Comparison of ENCODE assay signal across 14 cellular contexts in genomic region chr9:121837113-121838010, GRCh38.
DNase-seq lines count a peak whose midpoint lies in the region; ATAC-seq and TF ChIP-seq lines count a peak whose summit lies in the region.
"Had no signal": no experiment of that assay in that cellular context is flagged by ENCODE, and none has a peak within 500 bp of the region (broad histone marks: within the 10 kb centered on the region; RNA-seq: fewer than 3 reads in every experiment).

No MANE protein-coding gene starts in this region.

- intact Hi-C loops in heart right ventricle (cut with DNase I) = loop anchor here in 1 of 10 donors (5.0 kb wide), 1 partner anchor 40 kb away; no protein-coding TSS in a partner anchor
- intact Hi-C loops in sciatic nerve (cut with DNase I) = no loop called here
- intact Hi-C loops in body of pancreas (cut with DNase I) = no loop called here

- DNase-seq in HFFc6 (peak; percentile 36), cardiac fibroblast (ENCODE audit: low read depth in 2 of 2) (peak; percentile 30 to 49), heart right ventricle (peak in 1 of 2 donors; percentile 19), sciatic nerve (ENCODE audit: low spot score) (peak; percentile 32), NOMO-1 treated with dmso at 0.1 percent for 144 hours (lab: John Stamatoyannopoulos, UW; ENCODE audit: unreplicated experiment) (no peak), EL (no peak), body of pancreas (no peak)
- DNase-seq: MG63; midbrain; PC-9; stimulated activated CD4-positive, alpha-beta T cell treated with anti-CD3 and anti-CD28 coated beads, Interleukin-4, amount 100 ng/mL, for 4 hours; stimulated activated naive B cell treated with anti-CD40 and anti-IgM and Interleukin-4, amounts not matched to agents 10 μg/mL and 1 μg/mL and 100 μg/mL, for 72 hours had no signal

- H3K9me3 ChIP-seq in heart right ventricle (no peaks in the 10 kb centered on the region), body of pancreas (no peaks in the 10 kb centered on the region)
- H3K9me3 ChIP-seq: BLaER1, MG63 had no signal

- H3K36me3 ChIP-seq in heart right ventricle (no peaks in the 10 kb centered on the region), body of pancreas (replicated peaks in 1 of 2; ENCODE audit: insufficient read depth in 1 of 2, low read depth in 2 of 2) (no peaks in the 10 kb centered on the region)
- H3K36me3 ChIP-seq: BLaER1, MG63 had no signal

- TF ChIP-seq POLR2A in body of pancreas (IDR thresholded peaks at IDR 0.05) = no peak

- H3K4me1 Mint-ChIP-seq in HFFc6 (ENCODE audit: low read depth) = peaks cover 10% of the 10 kb centered on the region
- H3K4me1 Mint-ChIP-seq: activated T-helper 17 cell treated with anti-CD3 and anti-CD28 coated beads, Interleukin-2, amount 50 U/mL, for 72 hours had no signal

- H3K27me3 Mint-ChIP-seq in HFFc6 (ENCODE audit: insufficient read depth) = no peaks in the 10 kb centered on the region
- H3K27me3 Mint-ChIP-seq: activated T-helper 17 cell treated with anti-CD3 and anti-CD28 coated beads, Interleukin-2, amount 50 U/mL, for 72 hours; stimulated activated naive B cell treated with anti-CD40 and anti-IgM and Interleukin-4, amounts not matched to agents 10 μg/mL and 1 μg/mL and 100 μg/mL, for 72 hours had no signal

- peak in 6 of 8 donors; percentile 33 to 79 (median 68) for ATAC-seq in heart right ventricle
- no peak for ATAC-seq in sciatic nerve
- no peak for ATAC-seq in body of pancreas
- ATAC-seq: activated T-helper 17 cell treated with anti-CD3 and anti-CD28 coated beads, Interleukin-2, amount 50 U/mL, for 72 hours; stimulated activated naive B cell treated with anti-CD40 and anti-IgM and Interleukin-4, amounts not matched to agents 10 μg/mL and 1 μg/mL and 100 μg/mL, for 72 hours had no signal

- no peak overlapping the region for H3K27ac Mint-ChIP-seq in HFFc6
- H3K27ac Mint-ChIP-seq: activated T-helper 17 cell treated with anti-CD3 and anti-CD28 coated beads, Interleukin-2, amount 50 U/mL, for 72 hours; stimulated activated naive B cell treated with anti-CD40 and anti-IgM and Interleukin-4, amounts not matched to agents 10 μg/mL and 1 μg/mL and 100 μg/mL, for 72 hours had no signal

- H3K9me3 Mint-ChIP-seq in HFFc6 = no peaks in the 10 kb centered on the region
- H3K9me3 Mint-ChIP-seq: activated T-helper 17 cell treated with anti-CD3 and anti-CD28 coated beads, Interleukin-2, amount 50 U/mL, for 72 hours; stimulated activated naive B cell treated with anti-CD40 and anti-IgM and Interleukin-4, amounts not matched to agents 10 μg/mL and 1 μg/mL and 100 μg/mL, for 72 hours had no signal

- H3K27ac ChIP-seq in heart right ventricle (no peak overlapping the region), body of pancreas (no peak overlapping the region)
- H3K27ac ChIP-seq: BLaER1, PC-9 had no signal

- TF ChIP-seq CTCF in HFFc6 (IDR thresholded peaks at IDR 0.05) (no peak), cardiac fibroblast (IDR thresholded peaks at IDR 0.05; ENCODE audit: low read depth, low read length) (no peak), heart right ventricle (IDR thresholded peaks at IDR 0.05) (no peak), body of pancreas (IDR thresholded peaks at IDR 0.05) (no peak)

- WGBS in heart right ventricle, 2 donors = 35 to 49% methylated on average over 9 of the region's 9 CpGs
- 69 to 70% methylated on average over 9 of the region's 9 CpGs for WGBS in body of pancreas, 2 donors

- no peak overlapping the region for H3K4me3 ChIP-seq in cardiac fibroblast (replicated peaks in 1 of 2; ENCODE audit: low read depth in 2 of 2, low read length in 2 of 2)
- no peak overlapping the region for H3K4me3 ChIP-seq in heart right ventricle
- no peak overlapping the region for H3K4me3 ChIP-seq in body of pancreas
- H3K4me3 ChIP-seq: BLaER1, MG63, PC-9 had no signal

- H3K4me3 Mint-ChIP-seq in HFFc6 = no peak overlapping the region
- H3K4me3 Mint-ChIP-seq: activated T-helper 17 cell treated with anti-CD3 and anti-CD28 coated beads, Interleukin-2, amount 50 U/mL, for 72 hours; stimulated activated naive B cell treated with anti-CD40 and anti-IgM and Interleukin-4, amounts not matched to agents 10 μg/mL and 1 μg/mL and 100 μg/mL, for 72 hours had no signal

- H3K4me1 ChIP-seq in heart right ventricle = peaks cover 0 to 10% (median 4%) of the 10 kb centered on the region in 9 donors
- no peaks in the 10 kb centered on the region for H3K4me1 ChIP-seq in body of pancreas

- H3K27me3 ChIP-seq in heart right ventricle = no peaks in the 10 kb centered on the region
- no peaks in the 10 kb centered on the region for H3K27me3 ChIP-seq in body of pancreas
- H3K27me3 ChIP-seq: BLaER1, MG63 had no signal

- H3K36me3 Mint-ChIP-seq in HFFc6 (ENCODE audit: low read depth) = no peaks in the 10 kb centered on the region

Comparison
In these comparisons a context has a peak if more than half of its experiments do, and no peak if none do; other contexts are left out.
1. DNase-seq: peak in HFFc6 (single experiment), cardiac fibroblast (2 of 2) and sciatic nerve (single experiment); none in NOMO-1 treated with dmso at 0.1 percent for 144 hours (single experiment), EL (single experiment) and body of pancreas (0 of 4).
2. ATAC-seq: peak in heart right ventricle (6 of 8); none in sciatic nerve (single experiment) and body of pancreas (single experiment).